ENCODE assay signal across 30 cellular contexts in the genomic region with DNA sequence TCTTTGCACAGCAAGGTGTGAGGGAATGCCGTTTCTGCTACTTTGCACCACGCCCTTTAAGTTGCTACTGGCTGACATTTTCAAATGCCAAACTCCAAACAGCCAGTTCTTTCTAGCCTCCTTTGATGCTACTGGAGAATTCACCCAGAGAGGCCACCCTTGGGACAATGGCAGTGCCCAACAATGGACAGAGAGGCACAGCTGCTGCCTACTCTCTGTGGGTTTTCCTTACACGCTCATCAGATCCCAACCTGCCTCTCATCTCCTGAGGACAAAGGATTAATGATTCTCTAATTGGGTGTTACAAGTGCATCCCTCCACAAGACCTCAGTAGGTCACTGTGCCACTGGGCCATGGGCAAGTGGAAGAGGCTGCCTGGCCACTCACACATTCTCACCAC.
"Had no signal": no experiment of that assay in that cellular context is flagged by ENCODE, and none has a peak within 500 bp of the region (broad histone marks: within the 10 kb centered on the region; RNA-seq: fewer than 3 reads in every experiment).

No MANE protein-coding gene starts in this region.

- H3K27me3 ChIP-seq: heart right ventricle, hepatocyte, neural progenitor cell, neutrophil, right atrium auricular region, right lobe of liver, stomach, suprapubic skin, tibial artery, vagina had no signal

- H3K4me3 ChIP-seq: heart right ventricle, hepatocyte, left ventricle myocardium inferior, lung, neural progenitor cell, right atrium auricular region, right lobe of liver, smooth muscle cell, stomach, suprapubic skin, thoracic aorta, tibial artery, vagina had no signal

- H3K9me3 ChIP-seq: heart right ventricle, left ventricle myocardium inferior, neutrophil, right atrium auricular region, right lobe of liver, stomach, suprapubic skin, thoracic aorta, tibial artery, vagina had no signal

- H3K36me3 Mint-ChIP-seq: memory B cell; naive B cell; natural killer cell; neural progenitor cell; stimulated activated memory B cell treated with anti-CD40 and anti-IgM and Interleukin-4, amounts not matched to agents 10 μg/mL and 1 μg/mL and 100 μg/mL, for 72 hours had no signal

- H3K27me3 Mint-ChIP-seq: memory B cell; progenitor cell of endocrine pancreas; stimulated activated memory B cell treated with anti-CD40 and anti-IgM and Interleukin-4, amounts not matched to agents 10 μg/mL and 1 μg/mL and 100 μg/mL, for 72 hours had no signal

- DNase-seq: heart right ventricle; islet precursor cell; left ventricle myocardium inferior; midbrain; naive B cell; natural killer cell; nephron progenitor cell; occipital lobe; right lobe of liver; stimulated activated CD4-positive, alpha-beta T cell treated with anti-CD3 and anti-CD28 coated beads, Interleukin-1b, Interleukin-23, amount 100 ng/mL, for 48 hours; stimulated activated CD4-positive, alpha-beta T cell treated with anti-CD3 and anti-CD28 coated beads, Interleukin-2, amount 100 ng/mL, for 48 hours; stimulated activated CD4-positive, alpha-beta T cell treated with anti-CD3 and anti-CD28 coated beads, Interleukin-4, amount 100 ng/mL, for 4 hours; stimulated activated CD8-positive, alpha-beta memory T cell treated with anti-CD3 and anti-CD28 coated beads, Interleukin-4, amount 100 ng/mL, for 48 hours; stimulated activated naive CD8-positive, alpha-beta T cell treated with anti-CD3 and anti-CD28 coated beads, Interleukin-15, Interleukin-2, amounts not matched to agents 100 U/mL and 50 U/mL, for 24 hours; stomach; tibial artery; trophoblast cell had no signal

- ATAC-seq: natural killer cell; right lobe of liver; stimulated activated naive CD8-positive, alpha-beta T cell treated with anti-CD3 and anti-CD28 coated beads, Interleukin-15, Interleukin-2, amounts not matched to agents 100 U/mL and 50 U/mL, for 24 hours had no signal

- H3K9me3 Mint-ChIP-seq: memory B cell, natural killer cell had no signal

- H3K4me3 Mint-ChIP-seq: memory B cell; naive B cell; natural killer cell; nephron progenitor cell; neural progenitor cell; stimulated activated memory B cell treated with anti-CD40 and anti-IgM and Interleukin-4, amounts not matched to agents 10 μg/mL and 1 μg/mL and 100 μg/mL, for 72 hours had no signal

- H3K36me3 ChIP-seq: heart right ventricle, left ventricle myocardium inferior, neural progenitor cell, neutrophil, right atrium auricular region, right lobe of liver, stomach, suprapubic skin, thoracic aorta, tibial artery, vagina had no signal

- H3K27ac Mint-ChIP-seq: memory B cell; naive B cell; natural killer cell; nephron progenitor cell; neural progenitor cell; progenitor cell of endocrine pancreas; stimulated activated memory B cell treated with anti-CD40 and anti-IgM and Interleukin-4, amounts not matched to agents 10 μg/mL and 1 μg/mL and 100 μg/mL, for 72 hours had no signal

- H3K4me1 ChIP-seq: neural progenitor cell, parathyroid adenoma, right atrium auricular region, right lobe of liver, suprapubic skin, tibial artery, vagina had no signal

- H3K4me1 Mint-ChIP-seq: memory B cell; naive B cell; nephron progenitor cell; stimulated activated memory B cell treated with anti-CD40 and anti-IgM and Interleukin-4, amounts not matched to agents 10 μg/mL and 1 μg/mL and 100 μg/mL, for 72 hours had no signal
